Comparison of ENCODE assay signal across 8 cellular contexts in genomic region chr18:58427321-58427720, GRCh38.
"Had no signal": no experiment of that assay in that cellular context is flagged by ENCODE, and none has a peak within 500 bp of the region (broad histone marks: within the 10 kb centered on the region; RNA-seq: fewer than 3 reads in every experiment).

No MANE protein-coding gene starts in this region.

- H3K4me3 ChIP-seq: K562 had no signal

- H3K27ac ChIP-seq: HL-60, KMS-11 had no signal

- ATAC-seq: HepG2, K562 had no signal

- H3K9me3 Mint-ChIP-seq: IgD-negative memory B cell had no signal

- DNase-seq: IMR-90, KBM-7, KG1 had no signal

- H3K4me2 ChIP-seq: KMS-11 had no signal

- H3K4me3 Mint-ChIP-seq: IgD-negative memory B cell had no signal

- H3K36me3 Mint-ChIP-seq: IgD-negative memory B cell had no signal

- H3K4me1 Mint-ChIP-seq: IgD-negative memory B cell had no signal
